ENCODE assay signal across 11 cellular contexts in the genomic region with DNA sequence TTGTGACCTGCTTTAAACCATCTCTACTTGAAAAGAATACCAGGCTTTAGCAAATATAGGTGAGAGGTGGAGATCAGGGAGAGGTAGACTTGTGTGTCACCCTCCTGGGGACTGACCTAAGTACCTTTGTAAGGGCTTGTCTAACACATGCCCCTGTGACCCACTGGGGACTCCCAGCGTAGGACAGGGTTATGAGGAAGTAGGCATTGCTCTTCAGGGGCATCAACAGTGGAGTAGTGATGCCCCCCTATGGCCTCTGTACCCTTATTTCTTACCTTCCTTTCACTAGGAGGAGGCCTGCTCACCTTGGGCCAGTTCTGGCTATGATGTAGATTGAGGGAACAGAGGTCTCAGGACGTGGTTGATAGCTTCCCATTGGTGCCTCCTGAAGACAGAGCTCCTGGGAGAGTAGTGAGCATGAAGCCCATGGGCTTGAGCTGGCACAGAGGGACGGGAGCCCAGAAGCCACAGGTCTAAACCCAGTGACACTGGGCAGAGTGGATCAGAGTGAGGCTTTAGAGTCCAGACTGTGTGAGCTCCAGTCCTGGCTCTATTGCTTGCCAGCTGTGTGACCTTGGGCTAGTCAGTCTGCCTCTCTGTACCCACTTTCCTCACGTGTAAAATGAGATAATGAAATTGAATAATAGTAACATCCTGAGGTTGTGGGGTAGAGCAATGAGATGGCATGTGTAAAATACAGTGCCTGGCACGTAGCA.
DNase-seq lines count a peak whose midpoint lies in the region; ATAC-seq and TF ChIP-seq lines count a peak whose summit lies in the region.
"Had no signal": no experiment of that assay in that cellular context is flagged by ENCODE, and none has a peak within 500 bp of the region (broad histone marks: within the 10 kb centered on the region; RNA-seq: fewer than 3 reads in every experiment).

No MANE protein-coding gene starts in this region.

- no peak overlapping the region for H3K56ac ChIP-seq in H9 (ENCODE audit: insufficient read length, low read depth, low read length)

- peak; percentile 64 for ATAC-seq in T-helper 17 cell

- no peak overlapping the region; the same call in 1 of the 2 replicates for H3K14ac ChIP-seq in H9 (ENCODE audit: insufficient read depth, low read length)

- H2BK15ac ChIP-seq in H9 (ENCODE audit: low read depth, low read length): no peak overlapping the region

- no peak overlapping the region for H4K91ac ChIP-seq in H9 (ENCODE audit: insufficient read length, low read depth, low read length)

- H2BK120ac ChIP-seq in H9 (ENCODE audit: low read depth, low read length, poor library complexity, severe bottlenecking): no peak overlapping the region

- H3K4me1 ChIP-seq in H9 (ENCODE audit: insufficient read depth, low read length): peaks cover 5% of the 10 kb centered on the region

- H3K9me3 ChIP-seq in H9 (ENCODE audit: control insufficient read depth, low read depth, low read length) (no peaks in the 10 kb centered on the region), T-helper 17 cell (ENCODE audit: control insufficient read depth, low read length, poor library complexity, severe bottlenecking) (no peaks in the 10 kb centered on the region)

- H3K23me2 ChIP-seq in H9 (ENCODE audit: insufficient read length, low read depth, low read length, poor library complexity, severe bottlenecking): no peaks in the 10 kb centered on the region

- H3K4me1 Mint-ChIP-seq in H9: peaks cover 69 to 79% of the 10 kb centered on the region in 2 experiments
- peaks cover 11% of the 10 kb centered on the region for H3K4me1 Mint-ChIP-seq in T-helper 17 cell
- H3K4me1 Mint-ChIP-seq in nephron: peaks cover 78% of the 10 kb centered on the region

- no peak overlapping the region for H2BK20ac ChIP-seq in H9 (ENCODE audit: low read depth, low read length, poor library complexity, severe bottlenecking)

- no peak overlapping the region for H3K9ac ChIP-seq in H9 (ENCODE audit: extremely low read depth, insufficient read length, low read length)

- no peaks in the 10 kb centered on the region for H3K79me2 ChIP-seq in H9 (ENCODE audit: insufficient read depth, low read length)

- no peak overlapping the region for H2AFZ ChIP-seq in H9 (ENCODE audit: low read length)

- H3K4me2 ChIP-seq in H9 (ENCODE audit: insufficient read depth, insufficient read length, low read length): no peak overlapping the region

- no CpG with 5 or more reads among the region's 5 CpGs for WGBS in H9 (ENCODE audit: extremely low coverage, insufficient read length, low lambda C conversion rate)

- H2BK12ac ChIP-seq in H9 (ENCODE audit: insufficient read length, low read depth, low read length): no peak overlapping the region

- no peak overlapping the region for H4K5ac ChIP-seq in H9 (ENCODE audit: insufficient read length, low read depth, low read length)

- H3K36me3 Mint-ChIP-seq in H9 (ENCODE audit: insufficient read depth in 1 of 3, low read depth in 3 of 3): no peaks in the 10 kb centered on the region
- peaks cover 5% of the 10 kb centered on the region for H3K36me3 Mint-ChIP-seq in T-helper 17 cell (ENCODE audit: low read depth)
- H3K36me3 Mint-ChIP-seq in nephron (ENCODE audit: low read depth): no peaks in the 10 kb centered on the region

- H3K9me3 Mint-ChIP-seq in H9 (no peaks in the 10 kb centered on the region), nephron (no peaks in the 10 kb centered on the region)

- no peak overlapping the region for H4K8ac ChIP-seq in H9 (replicated peaks; ENCODE audit: insufficient read length, low read depth, low read length)

- peak; percentile 12 for DNase-seq in H9
- DNase-seq in T-helper 17 cell: no peak
- no peak for DNase-seq in NCI-H2029 (lab: John Stamatoyannopoulos, UW)
- DNase-seq in DMS 273 (lab: John Stamatoyannopoulos, UW; ENCODE audit: unreplicated experiment): no peak
- no peak for DNase-seq in activated CD4-positive, alpha-beta T cell treated with anti-CD3 and anti-CD28 coated beads, Interleukin-2, amount 50 U/mL, for 48 hours
- DNase-seq in NK-92 (lab: John Stamatoyannopoulos, UW; ENCODE audit: unreplicated experiment): no peak
- DNase-seq: NCI-H187 had no signal

- no peak overlapping the region for H3K4me3 ChIP-seq in GM12875 (ENCODE audit: low read depth, low read length)
- H3K4me3 ChIP-seq: lung had no signal

- H3K79me1 ChIP-seq in H9 (ENCODE audit: insufficient read depth, low read depth, low read length, poor library complexity, severe bottlenecking): no peaks in the 10 kb centered on the region

- H3K18ac ChIP-seq in H9 (ENCODE audit: insufficient read length, low read depth, low read length): no peak overlapping the region

- H3T11ph ChIP-seq in H9 (ENCODE audit: low read length): no peak overlapping the region

- no peak overlapping the region for H2BK5ac ChIP-seq in H9 (ENCODE audit: insufficient read length, low read length)

- TF ChIP-seq CTCF in GM12875 (IDR thresholded peaks at IDR 0.05; ENCODE audit: borderline replicate concordance, insufficient read depth, low read depth, low read length) (peak; percentile 26; the same call in 1 of the 2 replicates), H9 (conservative IDR thresholded peaks at IDR 0.05) (no peak), nephron (IDR thresholded peaks at IDR 0.05; ENCODE audit: unreplicated experiment in 3 of 3) (no peak)

- H4K20me1 ChIP-seq in H9 (ENCODE audit: control insufficient read depth, insufficient read depth, insufficient read length): no peaks in the 10 kb centered on the region

- H3K27ac Mint-ChIP-seq in H9: no peak overlapping the region
- H3K27ac Mint-ChIP-seq in T-helper 17 cell: peak overlapping the region; percentile 74
- H3K27ac Mint-ChIP-seq in nephron: peak overlapping the region in 2 of 3 experiments; percentile 8 to 45
- H3K27ac Mint-ChIP-seq: activated naive CD8-positive, alpha-beta T cell had no signal

- no peak overlapping the region for H3K27ac ChIP-seq in H9 (ENCODE audit: insufficient read length, low read depth, low read length)

- H3K27me3 Mint-ChIP-seq in H9 (ENCODE audit: low read depth): no peaks in the 10 kb centered on the region; the same call in 1 of the 2 replicates
- no peaks in the 10 kb centered on the region for H3K27me3 Mint-ChIP-seq in T-helper 17 cell
- peaks cover 8% of the 10 kb centered on the region for H3K27me3 Mint-ChIP-seq in nephron (ENCODE audit: low read depth)
- H3K27me3 Mint-ChIP-seq: activated naive CD8-positive, alpha-beta T cell had no signal

- H3K4me3 Mint-ChIP-seq in H9: no peak overlapping the region
- no peak overlapping the region for H3K4me3 Mint-ChIP-seq in T-helper 17 cell
- no peak overlapping the region for H3K4me3 Mint-ChIP-seq in nephron
- H3K4me3 Mint-ChIP-seq: activated naive CD8-positive, alpha-beta T cell had no signal

- H3K23ac ChIP-seq in H9 (ENCODE audit: insufficient read length, low read depth, low read length): no peak overlapping the region

- H3K4ac ChIP-seq in H9 (ENCODE audit: low read depth, low read length): no peak overlapping the region

- H3K27me3 ChIP-seq in H9 (ENCODE audit: insufficient read depth, low read length): no peaks in the 10 kb centered on the region

- no peak overlapping the region for H2AK5ac ChIP-seq in H9 (ENCODE audit: insufficient read length, low read length)

Comparison
In these comparisons a context has a peak if more than half of its experiments do, and no peak if none do; other contexts are left out.
1. H3K27ac Mint-ChIP-seq: peak in T-helper 17 cell (single experiment) and nephron (2 of 3); none in H9 (0 of 3).